Comparison of ENCODE assay signal across 19 cellular contexts in genomic region chr19:2551172-2551863, GRCh38.
DNase-seq lines count a peak whose midpoint lies in the region; ATAC-seq and TF ChIP-seq lines count a peak whose summit lies in the region.
"Had no signal": no experiment of that assay in that cellular context is flagged by ENCODE, and none has a peak within 500 bp of the region (broad histone marks: within the 10 kb centered on the region; RNA-seq: fewer than 3 reads in every experiment).

No MANE protein-coding gene starts in this region.

- DNase-seq in Right ventricle myocardium superior (peak; percentile 17), right cardiac atrium (no peak), mesenchymal stem cell (no peak), transverse colon (no peak), KBM-7 (no peak), MV-4-11 (lab: John Stamatoyannopoulos, UW) (no peak), NCI-H774 (lab: John Stamatoyannopoulos, UW) (no peak)
- DNase-seq: activated CD4-positive, alpha-beta memory T cell treated with anti-CD3 and anti-CD28 coated beads, Interleukin-2, amount 10 ng/mL, durations not matched to agents 7 days and 5 days; activated T-cell treated with anti-CD3 and anti-CD28 coated beads, Interleukin-2, amount 50 U/mL, for 1 hour; CD8-positive, alpha-beta T cell; DND-41; erythroblast; mammary epithelial cell; naive thymus-derived CD8-positive, alpha-beta T cell; T-cell had no signal

- H3K27ac ChIP-seq in right cardiac atrium (ENCODE audit: low read length) (no peak overlapping the region), angular gyrus (ENCODE audit: low read depth, low read length) (peak overlapping the region; percentile 62), mesenchymal stem cell (ENCODE audit: low read length, poor library complexity, severe bottlenecking) (no peak overlapping the region), transverse colon (peak overlapping the region in 3 of 4 donors; percentile 74 to 79 (median 75))
- H3K27ac ChIP-seq: prostate gland had no signal

- intact Hi-C loops in Right ventricle myocardium superior (cut with DNase I): no loop called here
- intact Hi-C loops in right cardiac atrium (cut with DNase I): no loop called here
- intact Hi-C loops in transverse colon (cut with DNase I; ENCODE audit: low total_unique reads): no loop called here

- H3K23ac ChIP-seq in mesenchymal stem cell (ENCODE audit: low read length in 2 of 2): no peak overlapping the region

- H2BK5ac ChIP-seq in mesenchymal stem cell (ENCODE audit: low read depth, low read length, poor library complexity, severe bottlenecking): no peak overlapping the region

- TF ChIP-seq EP300 in transverse colon (IDR thresholded peaks at IDR 0.05; ENCODE audit: low read depth): no peak

- no peak overlapping the region for H3K4me3 ChIP-seq in right cardiac atrium (ENCODE audit: low read length)
- no peak overlapping the region for H3K4me3 ChIP-seq in mesenchymal stem cell (ENCODE audit: insufficient read depth in 1 of 2, low read depth in 1 of 2, low read length in 2 of 2)
- H3K4me3 ChIP-seq in transverse colon: no peak overlapping the region
- H3K4me3 ChIP-seq: breast epithelium, prostate gland, thoracic aorta had no signal

- no peak for TF ChIP-seq POLR2A in transverse colon (IDR thresholded peaks at IDR 0.05)

- peak overlapping the region; percentile 62 for H4K8ac ChIP-seq in mesenchymal stem cell (ENCODE audit: low read length)

- no peak overlapping the region for H4K91ac ChIP-seq in mesenchymal stem cell (ENCODE audit: low read length)

- no peaks in the 10 kb centered on the region for H3K9me3 ChIP-seq in right cardiac atrium (ENCODE audit: control insufficient read depth, low read length)
- H3K9me3 ChIP-seq in mesenchymal stem cell (ENCODE audit: control insufficient read depth, low read length): no peaks in the 10 kb centered on the region
- H3K9me3 ChIP-seq in transverse colon: no peaks in the 10 kb centered on the region
- H3K9me3 ChIP-seq: breast epithelium, prostate gland, thoracic aorta had no signal

- H2AFZ ChIP-seq in mesenchymal stem cell (ENCODE audit: low read depth, low read length): no peak overlapping the region

- no peak for ATAC-seq in Right ventricle myocardium superior (ENCODE audit: poor library complexity)
- ATAC-seq in right cardiac atrium: no peak
- ATAC-seq: CD8-positive, alpha-beta T cell; naive thymus-derived CD8-positive, alpha-beta T cell; T-cell had no signal

- H3K4me1 ChIP-seq in right cardiac atrium (ENCODE audit: control insufficient read depth, insufficient read depth, low read length) (no peaks in the 10 kb centered on the region), mesenchymal stem cell (ENCODE audit: control insufficient read depth, insufficient read depth, low read depth, low read length) (peaks cover 27% of the 10 kb centered on the region), transverse colon (peaks cover 8 to 37% (median 16%) of the 10 kb centered on the region in 4 donors)
- H3K4me1 ChIP-seq: prostate gland had no signal

- H2BK12ac ChIP-seq in mesenchymal stem cell (ENCODE audit: low read length in 2 of 2): peak overlapping the region; percentile 51 to 93

- H3K18ac ChIP-seq in mesenchymal stem cell (ENCODE audit: low read depth in 1 of 2, low read length in 2 of 2): peak overlapping the region in 1 of 2 experiments; percentile 37

- H2BK15ac ChIP-seq in mesenchymal stem cell (ENCODE audit: low read depth, poor library complexity, severe bottlenecking): no peak overlapping the region

- WGBS in right cardiac atrium: 86% methylated on average over 20 of the region's 20 CpGs
- 82% methylated on average over 17 of the region's 20 CpGs for WGBS in mesenchymal stem cell
- 83 to 89% methylated on average over 10 to 20 of the region's 20 CpGs for WGBS in transverse colon (ENCODE audit: low coverage in 1 of 2), 2 donors

- no peak overlapping the region for H3K4me2 ChIP-seq in mesenchymal stem cell (ENCODE audit: low read length, poor library complexity, severe bottlenecking)

- no peak overlapping the region for H2AK5ac ChIP-seq in mesenchymal stem cell (ENCODE audit: low read length, severe bottlenecking)

- peak overlapping the region in 1 of 2 experiments; percentile 32 for H3K4ac ChIP-seq in mesenchymal stem cell (ENCODE audit: low read depth in 1 of 2, low read length in 2 of 2)

- H2BK120ac ChIP-seq in mesenchymal stem cell (ENCODE audit: low read depth, low read length): no peak overlapping the region

- in situ Hi-C loops in transverse colon (cut with MboI; ENCODE audit: low pct_ligation_motif_present in 1 of 4, low pct_unique_long_range_greater_than_20kb in 1 of 4, low sequenced_read_pairs in 3 of 4): no loop called here
- in situ Hi-C loops in KBM-7 (cut with MboI; ENCODE audit: low pct_unique_long_range_greater_than_20kb, low sequenced_read_pairs): no loop called here

- H3K14ac ChIP-seq in mesenchymal stem cell (ENCODE audit: low read length in 2 of 2): no peak overlapping the region

- H3K27me3 ChIP-seq in right cardiac atrium (ENCODE audit: control insufficient read depth, insufficient read depth): no peaks in the 10 kb centered on the region
- peaks cover 0 to 5% of the 10 kb centered on the region in 2 experiments for H3K27me3 ChIP-seq in mesenchymal stem cell (ENCODE audit: control insufficient read depth in 1 of 2, insufficient read depth in 1 of 2, low read length in 2 of 2)
- H3K27me3 ChIP-seq in transverse colon: no peaks in the 10 kb centered on the region
- H3K27me3 ChIP-seq: breast epithelium had no signal

- no peak overlapping the region for H3K9ac ChIP-seq in mesenchymal stem cell (ENCODE audit: low read length)

- no peak for TF ChIP-seq CTCF in transverse colon (IDR thresholded peaks at IDR 0.05)

- H3K79me1 ChIP-seq in mesenchymal stem cell (replicated peaks; ENCODE audit: low read length, poor library complexity, severe bottlenecking): no peaks in the 10 kb centered on the region

- H3K36me3 ChIP-seq in mesenchymal stem cell (ENCODE audit: control insufficient read depth in 1 of 2, insufficient read depth in 2 of 2, low read depth in 1 of 2, low read length in 2 of 2) (no peaks in the 10 kb centered on the region), transverse colon (no peaks in the 10 kb centered on the region)
- H3K36me3 ChIP-seq: breast epithelium, prostate gland, thoracic aorta had no signal

Comparison
In these comparisons a context has a peak if more than half of its experiments do, and no peak if none do; other contexts are left out.
1. H3K27ac ChIP-seq: peak in angular gyrus (single experiment) and transverse colon (3 of 4); none in right cardiac atrium (single experiment) and mesenchymal stem cell (single experiment).